6 cellular contexts compared by ENCODE assay signal in the genomic region with DNA sequence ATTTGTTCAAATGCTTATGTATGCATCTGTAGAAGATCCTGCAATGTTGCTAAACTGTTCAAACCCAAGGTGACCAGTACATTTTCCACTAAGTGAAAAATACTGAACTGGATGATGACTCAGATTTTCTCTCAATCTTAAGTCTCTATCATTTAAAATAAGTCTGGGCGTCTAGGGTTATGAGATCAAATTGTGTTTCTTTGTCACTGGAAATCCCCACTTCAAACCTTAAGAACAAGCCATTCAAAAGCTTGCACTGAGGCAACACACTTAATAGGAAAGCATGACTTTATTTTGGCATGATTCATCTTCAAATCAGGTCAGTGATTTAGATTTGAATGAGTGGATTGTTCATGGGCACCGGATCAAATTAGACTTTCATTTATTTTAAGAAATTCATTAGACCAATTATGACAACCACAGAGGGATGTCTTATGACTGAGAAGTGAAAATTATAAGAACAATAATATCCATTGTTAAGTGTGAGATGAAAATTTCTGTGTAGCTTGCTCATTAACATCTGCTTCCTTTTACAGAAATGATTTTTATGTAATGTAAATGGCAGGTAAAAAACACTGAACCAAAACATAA.
DNase-seq lines count a peak whose midpoint lies in the region; ATAC-seq, FAIRE-seq and TF ChIP-seq lines count a peak whose summit lies in the region.
"Not testable (repeated sequence)": the region's sequence is repeated elsewhere in the genome, so short reads cannot be mapped to it uniquely, and the experiment has no call there.

No MANE protein-coding gene starts in this region.

- not testable (repeated sequence) for H3K36me3 ChIP-seq in astrocyte (ENCODE audit: insufficient read depth, low read length); bronchial epithelial cell (ENCODE audit: control insufficient read depth, insufficient read depth, low read length); kidney epithelial cell (ENCODE audit: control insufficient read depth, insufficient read depth, low read length)

- not testable (repeated sequence) for H3K9ac ChIP-seq in astrocyte (ENCODE audit: low read length)

- not testable (repeated sequence) for H3K4me3 Mint-ChIP-seq in astrocyte (ENCODE audit: unreplicated experiment)

- not testable (repeated sequence) for H3K27me3 Mint-ChIP-seq in astrocyte (ENCODE audit: low read depth, unreplicated experiment)

- H3K4me1 Mint-ChIP-seq in astrocyte (ENCODE audit: low read depth, unreplicated experiment), result not testable (repeated sequence)

- not testable (repeated sequence) for H3K27me3 ChIP-seq in astrocyte (ENCODE audit: insufficient read depth, low read length); bronchial epithelial cell (ENCODE audit: control insufficient read depth, insufficient read depth, low read length); foreskin keratinocyte; kidney epithelial cell (ENCODE audit: control insufficient read depth, insufficient read depth, low read length)

- H3K79me2 ChIP-seq in astrocyte (ENCODE audit: insufficient read depth, low read length), result not testable (repeated sequence)

- not testable (repeated sequence) for TF ChIP-seq CTCF in astrocyte (IDR thresholded peaks at IDR 0.05; ENCODE audit: insufficient read depth, low read depth, low read length); bronchial epithelial cell (IDR thresholded peaks at IDR 0.05; ENCODE audit: insufficient read depth, low read length, severe bottlenecking); foreskin keratinocyte (conservative IDR thresholded peaks at IDR 0.05); kidney epithelial cell (IDR thresholded peaks at IDR 0.05; ENCODE audit: insufficient read depth, low read length, poor library complexity, severe bottlenecking)

- FAIRE-seq in astrocyte (lab: Jason Lieb, UNC); bronchial epithelial cell (lab: Jason Lieb, UNC): not testable (repeated sequence)

- ATAC-seq in foreskin keratinocyte, result not testable (repeated sequence)

- H3K9me3 ChIP-seq in astrocyte (ENCODE audit: insufficient read depth, low read depth, low read length), result not testable (repeated sequence)

- H3K9me3 Mint-ChIP-seq in astrocyte (ENCODE audit: unreplicated experiment), result not testable (repeated sequence)

- not testable (repeated sequence) for H4K20me1 ChIP-seq in astrocyte (ENCODE audit: insufficient read depth, low read length)

- H3K36me3 Mint-ChIP-seq in astrocyte (ENCODE audit: low read depth, unreplicated experiment), result not testable (repeated sequence)

- not testable (repeated sequence) for H3K27ac Mint-ChIP-seq in astrocyte (ENCODE audit: unreplicated experiment)

- H3K4me2 ChIP-seq in astrocyte (ENCODE audit: low read length), result not testable (repeated sequence)

- H3K4me3 ChIP-seq in astrocyte (ENCODE audit: insufficient read depth, low read depth, low read length); bronchial epithelial cell (ENCODE audit: low read depth, low read length); kidney epithelial cell (ENCODE audit: low read depth, low read length): not testable (repeated sequence)

- not testable (repeated sequence) for H3K27ac ChIP-seq in astrocyte (ENCODE audit: low read depth, low read length); foreskin keratinocyte

- not testable (repeated sequence) for H3K4me1 ChIP-seq in astrocyte (ENCODE audit: insufficient read depth, low read length); foreskin keratinocyte

- peak; percentile 6 for DNase-seq in ELR (ENCODE audit: low read depth)
- peak; percentile 26 for DNase-seq in astrocyte (ENCODE audit: low read depth)
- DNase-seq in bronchial epithelial cell (ENCODE audit: low read depth), result peak; percentile 10
- peak; percentile 0 to 3 for DNase-seq in foreskin keratinocyte
- peak; percentile 5 for DNase-seq in kidney epithelial cell (ENCODE audit: low read depth)
- DNase-seq in retina, result peak; percentile 9

- H2AFZ ChIP-seq in astrocyte (ENCODE audit: low read depth, low read length), result not testable (repeated sequence)
